In the genomic region with DNA sequence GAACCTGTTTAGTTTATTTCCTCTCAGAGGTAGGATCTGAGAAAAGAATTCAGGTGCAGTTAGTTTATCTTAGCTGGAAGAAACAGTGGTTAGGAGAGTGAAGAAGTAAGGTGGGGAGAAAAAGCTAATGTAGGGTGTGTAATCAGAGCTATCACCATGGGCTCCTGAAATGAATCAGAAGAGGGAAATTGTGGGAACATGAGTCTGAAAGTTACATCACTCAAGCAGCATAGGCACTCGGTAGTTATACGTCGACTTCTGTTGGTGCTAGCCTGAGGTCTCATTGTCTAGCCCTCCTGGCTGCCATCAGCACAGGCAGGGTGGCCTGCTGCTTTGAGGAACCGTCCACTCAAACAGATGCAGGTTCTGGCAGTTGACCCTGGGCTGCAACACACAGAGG, we compare ENCODE assay signal across 24 cellular contexts. TPM values are rescaled to one million over a fixed set of nuclear protein-coding genes. Genes with fewer than 3 reads are reported as not detected.
DNase-seq lines count a peak whose midpoint lies in the region; ATAC-seq, FAIRE-seq and TF ChIP-seq lines count a peak whose summit lies in the region.
"Had no signal": no experiment of that assay in that cellular context is flagged by ENCODE, and none has a peak within 500 bp of the region (broad histone marks: within the 10 kb centered on the region; RNA-seq: fewer than 3 reads in every experiment).

No MANE protein-coding gene starts in this region.

- in situ Hi-C loops in G401 (cut with HindIII; ENCODE audit: low sequenced_read_pairs) = no loop called here

- peaks cover 9% of the 10 kb centered on the region for H3K9me3 Mint-ChIP-seq in activated T-helper 17 cell treated with anti-CD3 and anti-CD28 coated beads, Interleukin-2, amount 50 U/mL, for 72 hours

- no peak for TF ChIP-seq CTCF in epithelial cell of esophagus (IDR thresholded peaks at IDR 0.05; ENCODE audit: insufficient read depth, low read depth, low read length, missing control alignments)

- H3K27me3 Mint-ChIP-seq in activated T-helper 17 cell treated with anti-CD3 and anti-CD28 coated beads, Interleukin-2, amount 50 U/mL, for 72 hours = peaks cover 9% of the 10 kb centered on the region

- H3K4me1 Mint-ChIP-seq in activated T-helper 17 cell treated with anti-CD3 and anti-CD28 coated beads, Interleukin-2, amount 50 U/mL, for 72 hours = no peaks in the 10 kb centered on the region
- H3K4me1 Mint-ChIP-seq: CD14-positive monocyte; CD8-positive, alpha-beta memory T cell had no signal

- FAIRE-seq in urothelium cell line (lab: Jason Lieb, UNC) = no peak
- FAIRE-seq: A549, G401.6, GM12892, H1 had no signal

- no peaks in the 10 kb centered on the region for H3K36me3 Mint-ChIP-seq in activated T-helper 17 cell treated with anti-CD3 and anti-CD28 coated beads, Interleukin-2, amount 50 U/mL, for 72 hours (ENCODE audit: low read depth)
- H3K36me3 Mint-ChIP-seq: CD14-positive monocyte had no signal

- H3K4me3 ChIP-seq in epithelial cell of esophagus (ENCODE audit: low read length) = no peak overlapping the region
- H3K4me3 ChIP-seq: A549; BLaER1 treated with 17β-estradiol and CSF1 and Interleukin-3, amounts not matched to agents 10 nM and 100 nM; GM23248 had no signal

- no peak overlapping the region for H3K27ac Mint-ChIP-seq in activated T-helper 17 cell treated with anti-CD3 and anti-CD28 coated beads, Interleukin-2, amount 50 U/mL, for 72 hours
- H3K27ac Mint-ChIP-seq: CD4-positive, alpha-beta T cell; CD8-positive, alpha-beta memory T cell had no signal

- H3K4me3 Mint-ChIP-seq in activated T-helper 17 cell treated with anti-CD3 and anti-CD28 coated beads, Interleukin-2, amount 50 U/mL, for 72 hours = no peak overlapping the region
- H3K4me3 Mint-ChIP-seq: CD14-positive monocyte; CD4-positive, alpha-beta T cell; CD8-positive, alpha-beta memory T cell had no signal

- DNase-seq in NCI-H226 (peak; percentile 3), epithelial cell of esophagus (ENCODE audit: low read depth) (peak; percentile 25), HPDE6-E6E7 (ENCODE audit: extremely low spot score) (no peak), NCI-H2227 (lab: John Stamatoyannopoulos, UW; ENCODE audit: unreplicated experiment) (no peak), urothelium cell line (ENCODE audit: low spot score) (no peak), G401 (ENCODE audit: low spot score) (no peak)
- DNase-seq: 8988T; ACHN; AML-193; BE2C; CD4-positive, alpha-beta T cell; CD8-positive, alpha-beta memory T cell; DMS53; DMS79 treated with DMSO at 0.1 percent for 48 hours; GM23248; H7; HCEC 1CT had no signal

- peak; percentile 28 for ATAC-seq in activated T-helper 17 cell treated with anti-CD3 and anti-CD28 coated beads, Interleukin-2, amount 50 U/mL, for 72 hours (replicated peaks)
- ATAC-seq: A549 had no signal

RNA-seq across cellular contexts. Expression of a gene that starts 56.7 kb away (rescaled TPM):
- under 1 TPM; 0.09 to 0.66 TPM for total RNA-seq in activated T-helper 17 cell treated with anti-CD3 and anti-CD28 coated beads, Interleukin-2, amount 50 U/mL, for 72 hours
- total RNA-seq in G401 (2014; rRNA removed; shearing (Covaris generic)) = not detected in 2 replicates
- total RNA-seq: CD4-positive, alpha-beta T cell; CD8-positive, alpha-beta memory T cell; H1 had no signal

Comparison
In these comparisons a context has a peak if more than half of its experiments do, and no peak if none do; other contexts are left out.
1. DNase-seq: peak in NCI-H226 (single experiment) and epithelial cell of esophagus (single experiment); none in HPDE6-E6E7 (single experiment), NCI-H2227 (single experiment), urothelium cell line (single experiment) and G401 (single experiment).